Comparison of ENCODE assay signal across 13 cellular contexts in genomic region chr13:79869326-79869725, GRCh38.
DNase-seq lines count a peak whose midpoint lies in the region; ATAC-seq, FAIRE-seq and TF ChIP-seq lines count a peak whose summit lies in the region.
"Had no signal": no experiment of that assay in that cellular context is flagged by ENCODE, and none has a peak within 500 bp of the region (broad histone marks: within the 10 kb centered on the region; RNA-seq: fewer than 3 reads in every experiment).

No MANE protein-coding gene starts in this region.

- peak overlapping the region; percentile 26 for H3K4me3 Mint-ChIP-seq in Calu3 (ENCODE audit: low read depth, unreplicated experiment)
- H3K4me3 Mint-ChIP-seq: activated naive CD8-positive, alpha-beta T cell treated with anti-CD3 and anti-CD28 coated beads, Interleukin-2, amount 10 ng/mL, durations not matched to agents 7 days and 5 days; B cell had no signal

- H3K9me3 ChIP-seq in lower lobe of right lung = no peaks in the 10 kb centered on the region

- TF ChIP-seq CTCF in Calu3 (IDR thresholded peaks at IDR 0.05; ENCODE audit: unreplicated experiment) (no peak), lower lobe of right lung (IDR thresholded peaks at IDR 0.05) (no peak)

- BruUV-seq in Calu3 (replicated peaks; lab: Mats Ljungman, UMichigan) = no TSS peak

- H3K4me3 ChIP-seq in lower lobe of right lung = no peak overlapping the region

- H3K9me3 Mint-ChIP-seq in Calu3 (ENCODE audit: low read depth, unreplicated experiment) = no peaks in the 10 kb centered on the region
- H3K9me3 Mint-ChIP-seq: activated naive CD8-positive, alpha-beta T cell treated with anti-CD3 and anti-CD28 coated beads, Interleukin-2, amount 10 ng/mL, durations not matched to agents 7 days and 5 days had no signal

- no peaks in the 10 kb centered on the region for H3K27me3 ChIP-seq in lower lobe of right lung (ENCODE audit: low read depth)

- no peak for TF ChIP-seq POLR2A in H54 (IDR thresholded peaks at IDR 0.05; ENCODE audit: low read depth, low read length)

- H3K27me3 Mint-ChIP-seq in Calu3 (ENCODE audit: unreplicated experiment) = no peaks in the 10 kb centered on the region
- H3K27me3 Mint-ChIP-seq: activated naive CD8-positive, alpha-beta T cell treated with anti-CD3 and anti-CD28 coated beads, Interleukin-2, amount 10 ng/mL, durations not matched to agents 7 days and 5 days; B cell had no signal

- ATAC-seq in lower lobe of right lung = peak; percentile 54 to 55
- no peak for ATAC-seq in GM21737 (IDR thresholded peaks at IDR 0.05; ENCODE audit: unreplicated experiment)

- intact Hi-C loops in Calu3 (cut with micrococcal nuclease; ENCODE audit: unreplicated experiment) = no loop called here
- intact Hi-C loops in lower lobe of right lung (cut with DNase I) = no loop called here

- no peaks in the 10 kb centered on the region for H3K4me1 Mint-ChIP-seq in Calu3 (ENCODE audit: low read depth, unreplicated experiment)
- H3K4me1 Mint-ChIP-seq: activated naive CD8-positive, alpha-beta T cell treated with anti-CD3 and anti-CD28 coated beads, Interleukin-2, amount 10 ng/mL, durations not matched to agents 7 days and 5 days; B cell had no signal

- no peak for FAIRE-seq in H54 (lab: Jason Lieb, UNC)

- H3K36me3 Mint-ChIP-seq in Calu3 (ENCODE audit: insufficient read depth, unreplicated experiment) = no peaks in the 10 kb centered on the region
- H3K36me3 Mint-ChIP-seq: activated naive CD8-positive, alpha-beta T cell treated with anti-CD3 and anti-CD28 coated beads, Interleukin-2, amount 10 ng/mL, durations not matched to agents 7 days and 5 days had no signal

- H3K27ac ChIP-seq in lower lobe of right lung = no peak overlapping the region

- H3K36me3 ChIP-seq in lower lobe of right lung = no peaks in the 10 kb centered on the region

- no peak overlapping the region for H3K27ac Mint-ChIP-seq in Calu3 (ENCODE audit: unreplicated experiment)
- H3K27ac Mint-ChIP-seq: activated naive CD8-positive, alpha-beta T cell treated with anti-CD3 and anti-CD28 coated beads, Interleukin-2, amount 10 ng/mL, durations not matched to agents 7 days and 5 days; B cell had no signal

- CTCF ChIA-PET in Calu3 (lab: Charles Lee) = interaction anchor here (0.7 to 0.8 kb wide), 2 partner anchors 29 to 996 kb away, joined by 3 read pairs; no protein-coding TSS in a partner anchor

- peak; percentile 0 for DNase-seq in Calu3
- DNase-seq in LoVo (ENCODE audit: low spot score) = peak; percentile 15
- peak; percentile 61 for DNase-seq in cerebellum (ENCODE audit: low spot score)
- no peak for DNase-seq in lower lobe of right lung
- DNase-seq in NCI-H526 treated with DMSO at 0.1 percent for 48 hours (lab: John Stamatoyannopoulos, UW) = no peak
- DNase-seq in H54 (ENCODE audit: insufficient read length, low spot score) = no peak
- DNase-seq in hepatic stellate cell (ENCODE audit: low spot score) = no peak
- DNase-seq: activated CD8-positive, alpha-beta memory T cell treated with anti-CD3 and anti-CD28 coated beads for 24 hours; activated naive CD8-positive, alpha-beta T cell treated with anti-CD3 and anti-CD28 coated beads, Interleukin-2, amount 10 ng/mL, durations not matched to agents 7 days and 5 days; effector CD8-positive, alpha-beta T cell; stimulated activated CD4-positive, alpha-beta T cell treated with anti-CD3 and anti-CD28 coated beads, Interleukin-4, amount 100 ng/mL, for 4 hours had no signal

- H3K4me1 ChIP-seq in lower lobe of right lung = no peaks in the 10 kb centered on the region

Comparison
In these comparisons a context has a peak if more than half of its experiments do, and no peak if none do; other contexts are left out.
1. DNase-seq: peak in Calu3 (single experiment), LoVo (single experiment) and cerebellum (single experiment); none in lower lobe of right lung (single experiment), NCI-H526 treated with DMSO at 0.1 percent for 48 hours (single experiment), H54 (single experiment) and hepatic stellate cell (single experiment).